Comparison of ENCODE assay signal across 1 cellular context in genomic region chr12:75329918-75330826, GRCh38.
A peak's percentile ranks its signal among the peaks of the same experiment; 100 is the strongest.
TF ChIP-seq lines count a peak whose summit lies in the region.

CAPS2 (minus strand) TSS chr12:75330324; CDS start chr12:75326498, 3,826 bp downstream.

TF ChIP-seq in H1, 55 proteins besides CTCF, POLR2A, EP300 and RAD21:
- TF ChIP-seq ATF2 (IDR thresholded peaks at IDR 0.05; ENCODE audit: low read length) (no peak), GABPA (IDR thresholded peaks at IDR 0.05; ENCODE audit: borderline replicate concordance, insufficient read depth, low read length) (no peak), CHD7 (IDR thresholded peaks at IDR 0.05; ENCODE audit: insufficient replicate concordance, low read length) (peak; percentile 52), E2F6 (IDR thresholded peaks at IDR 0.05) (no peak), FOSL1 (IDR thresholded peaks at IDR 0.05; ENCODE audit: insufficient read depth, low read depth, low read length) (no peak), JUND (IDR thresholded peaks at IDR 0.05; ENCODE audit: low read length) (peak; percentile 45; the same call in 1 of the 2 replicates), TEAD4 (IDR thresholded peaks at IDR 0.05; ENCODE audit: low read depth, low read length) (no peak), CHD2 (IDR thresholded peaks at IDR 0.05; ENCODE audit: low read length) (no peak), CREB1 (IDR thresholded peaks at IDR 0.05) (0 out of 2 replicates have a peak, but pooled peaks have one; percentile 8), CEBPB (IDR thresholded peaks at IDR 0.05; ENCODE audit: low read depth, low read length) (peak; percentile 85), KDM1A (IDR thresholded peaks at IDR 0.05; ENCODE audit: borderline replicate concordance, low read length) (no peak), ZNF274 (IDR thresholded peaks at IDR 0.05; ENCODE audit: borderline replicate concordance, extremely low read depth, low read length) (no peak), BACH1 (IDR thresholded peaks at IDR 0.05; ENCODE audit: low read length) (no peak), POLR2AphosphoS5 (IDR thresholded peaks at IDR 0.05; ENCODE audit: low read depth, low read length) (no peak), GTF2F1 (IDR thresholded peaks at IDR 0.05; ENCODE audit: borderline replicate concordance, low read depth, low read length) (no peak), SP2 (IDR thresholded peaks at IDR 0.05; ENCODE audit: low read length) (no peak), RNF2 (IDR thresholded peaks at IDR 0.05; ENCODE audit: borderline replicate concordance, low read depth, low read length, missing control alignments, poor library complexity, severe bottlenecking) (no peak), ATF3 (IDR thresholded peaks at IDR 0.05; ENCODE audit: insufficient read depth, low read depth, low read length) (no peak), EZH2 (IDR thresholded peaks at IDR 0.05; ENCODE audit: low read depth, low read length, severe bottlenecking) (no peak), SAP30 (IDR thresholded peaks at IDR 0.05; ENCODE audit: insufficient read depth, insufficient replicate concordance, low read length) (peak; percentile 82), SRF (IDR thresholded peaks at IDR 0.05; ENCODE audit: low read depth, low read length) (peak; percentile 37; the same call in 1 of the 2 replicates), EGR1 (IDR thresholded peaks at IDR 0.05; ENCODE audit: borderline replicate concordance, low read depth, low read length) (peak; percentile 93), SIRT6 (IDR thresholded peaks at IDR 0.05; ENCODE audit: low read length) (no peak), CBX5 (IDR thresholded peaks at IDR 0.05; ENCODE audit: low read depth, low read length) (no peak), CTBP2 (IDR thresholded peaks at IDR 0.05; ENCODE audit: borderline replicate concordance, insufficient read depth, insufficient read length, low read length) (peak; percentile 83), TAF7 (optimal IDR thresholded peaks at IDR 0.05; ENCODE audit: borderline replicate concordance, low read depth, low read length) (peak; percentile 72), SP4 (IDR thresholded peaks at IDR 0.05; ENCODE audit: low read length) (no peak), SUZ12 (IDR thresholded peaks at IDR 0.05; ENCODE audit: low read length) (no peak), BCL11A (IDR thresholded peaks at IDR 0.05; ENCODE audit: low read depth in 2 of 2, low read length in 2 of 2) (no peak), SP1 (IDR thresholded peaks at IDR 0.05; ENCODE audit: low read depth, low read length) (peak; percentile 100), RXRA (IDR thresholded peaks at IDR 0.05; ENCODE audit: insufficient read depth, low read depth, low read length) (no peak), TAF1 (IDR thresholded peaks at IDR 0.05; ENCODE audit: low read depth, low read length) (peak; percentile 73), NANOG (IDR thresholded peaks at IDR 0.05; ENCODE audit: insufficient read depth, low read depth, low read length, poor library complexity, severe bottlenecking) (peak; percentile 17), HDAC2 (IDR thresholded peaks at IDR 0.05; ENCODE audit: borderline replicate concordance in 1 of 2, low read depth in 2 of 2, low read length in 2 of 2) (peak; percentile 83 to 90; a peak in 3 of 4 replicates), TBP (IDR thresholded peaks at IDR 0.05; ENCODE audit: low read depth, low read length) (peak; percentile 50; the same call in 1 of the 2 replicates), SIX5 (IDR thresholded peaks at IDR 0.05; ENCODE audit: low read depth, low read length) (no peak), MAFK (IDR thresholded peaks at IDR 0.05; ENCODE audit: low read depth, low read length) (no peak), JUN (IDR thresholded peaks at IDR 0.05; ENCODE audit: low read depth, low read length) (0 out of 2 replicates have a peak, but pooled peaks have one; percentile 40), TCF12 (IDR thresholded peaks at IDR 0.05; ENCODE audit: low read depth, low read length) (peak; percentile 72; the same call in 1 of the 2 replicates), SIN3A (conservative IDR thresholded peaks at IDR 0.05 in 1 of 2, IDR thresholded peaks at IDR 0.05 in 1 of 2; ENCODE audit: low read depth in 1 of 2, low read length in 2 of 2) (peak in 1 of 2 experiments; percentile 88; a peak in 3 of 4 replicates), ASH2L (IDR thresholded peaks at IDR 0.05; ENCODE audit: low read length) (peak; percentile 75), YY1 (IDR thresholded peaks at IDR 0.05; ENCODE audit: low read depth, low read length) (peak; percentile 84), CHD1 (IDR thresholded peaks at IDR 0.05; ENCODE audit: low read depth, low read length) (no peak), PHF8 (conservative IDR thresholded peaks at IDR 0.05; ENCODE audit: low read depth, low read length) (peak; percentile 62), HDAC6 (IDR thresholded peaks at IDR 0.05; ENCODE audit: low read depth, low read length) (no peak), RBBP5 (IDR thresholded peaks at IDR 0.05; ENCODE audit: borderline replicate concordance, low read depth, low read length) (no peak), USF2 (IDR thresholded peaks at IDR 0.05; ENCODE audit: low read length) (no peak), POU5F1 (IDR thresholded peaks at IDR 0.05; ENCODE audit: low read depth, low read length) (0 out of 2 replicates have a peak, but pooled peaks have one; percentile 69), CBX8 (IDR thresholded peaks at IDR 0.05; ENCODE audit: borderline replicate concordance, low read depth, low read length) (no peak), BRCA1 (IDR thresholded peaks at IDR 0.05; ENCODE audit: low read depth, low read length) (no peak), NRF1 (IDR thresholded peaks at IDR 0.05; ENCODE audit: low read depth, low read length) (no peak), RFX5 (IDR thresholded peaks at IDR 0.05; ENCODE audit: borderline replicate concordance, low read depth, low read length) (peak; percentile 73; the same call in 1 of the 2 replicates), MAX (IDR thresholded peaks at IDR 0.05) (peak; percentile 19), KDM5A (IDR thresholded peaks at IDR 0.05; ENCODE audit: low read length) (no peak), KDM4A (IDR thresholded peaks at IDR 0.05; ENCODE audit: low read depth, low read length, severe bottlenecking) (peak; percentile 43)
